16 cellular contexts compared by ENCODE assay signal in genomic region chr18:10142056-10142455, GRCh38.
"Had no signal": no experiment of that assay in that cellular context is flagged by ENCODE, and none has a peak within 500 bp of the region (broad histone marks: within the 10 kb centered on the region; RNA-seq: fewer than 3 reads in every experiment).

No MANE protein-coding gene starts in this region.

- ATAC-seq: activated CD8-positive, alpha-beta T cell treated with anti-CD3 and anti-CD28 coated beads, Interleukin-2, amount 10 ng/mL, durations not matched to agents 7 days and 5 days; naive thymus-derived CD8-positive, alpha-beta T cell; stimulated activated naive CD8-positive, alpha-beta T cell treated with anti-CD3 and anti-CD28 coated beads, Interleukin-15, Interleukin-2, amounts not matched to agents 100 U/mL and 50 U/mL, for 24 hours had no signal

- H3K27ac ChIP-seq: adrenal gland, neutrophil, WERI-Rb-1 had no signal

- H3K9me3 ChIP-seq: adrenal gland, neutrophil had no signal

- H3K4me1 Mint-ChIP-seq: central memory CD8-positive, alpha-beta T cell had no signal

- H3K27ac Mint-ChIP-seq: activated CD8-positive, alpha-beta T cell treated with anti-CD3 and anti-CD28 coated beads, Interleukin-2, amount 10 ng/mL, durations not matched to agents 7 days and 5 days; activated naive CD4-positive, alpha-beta T cell treated with anti-CD3 and anti-CD28 coated beads, Interleukin-2, amount 10 ng/mL, durations not matched to agents 7 days and 5 days; dendritic cell treated with granulocyte-macrophage colony-stimulating factor and Interleukin-4, amounts not matched to agents 40 ng/mL and 50 ng/mL, for 4 days; naive thymus-derived CD8-positive, alpha-beta T cell had no signal

- H3K27me3 ChIP-seq: neutrophil had no signal

- DNase-seq: activated CD4-positive, alpha-beta T cell treated with anti-CD3 and anti-CD28 coated beads for 4 hours; activated CD8-positive, alpha-beta memory T cell treated with anti-CD3 and anti-CD28 coated beads, Interleukin-2, amount 50 U/mL, for 48 hours; activated CD8-positive, alpha-beta T cell treated with anti-CD3 and anti-CD28 coated beads, Interleukin-2, amount 10 ng/mL, durations not matched to agents 7 days and 5 days; activated naive CD4-positive, alpha-beta T cell treated with anti-CD3 and anti-CD28 coated beads, Interleukin-2, amount 10 ng/mL, durations not matched to agents 7 days and 5 days; adrenal gland; erythroblast; hippocampal formation; naive thymus-derived CD8-positive, alpha-beta T cell; stimulated activated CD4-positive, alpha-beta T cell treated with anti-CD3 and anti-CD28 coated beads, Interleukin-2, amount 100 ng/mL, for 48 hours; stimulated activated CD8-positive, alpha-beta memory T cell treated with anti-CD3 and anti-CD28 coated beads, Interleukin-4, amount 100 ng/mL, for 48 hours; stimulated activated naive CD8-positive, alpha-beta T cell treated with anti-CD3 and anti-CD28 coated beads, Interleukin-15, Interleukin-2, amounts not matched to agents 100 U/mL and 50 U/mL, for 24 hours; T-helper 1 cell; WERI-Rb-1 had no signal

- H3K4me3 Mint-ChIP-seq: activated CD8-positive, alpha-beta T cell treated with anti-CD3 and anti-CD28 coated beads, Interleukin-2, amount 10 ng/mL, durations not matched to agents 7 days and 5 days; activated naive CD4-positive, alpha-beta T cell treated with anti-CD3 and anti-CD28 coated beads, Interleukin-2, amount 10 ng/mL, durations not matched to agents 7 days and 5 days; central memory CD8-positive, alpha-beta T cell; dendritic cell treated with granulocyte-macrophage colony-stimulating factor and Interleukin-4, amounts not matched to agents 40 ng/mL and 50 ng/mL, for 4 days; naive thymus-derived CD8-positive, alpha-beta T cell had no signal

- H3K4me1 ChIP-seq: adrenal gland had no signal

- H3K36me3 ChIP-seq: adrenal gland, neutrophil, WERI-Rb-1 had no signal

- H3K9me3 Mint-ChIP-seq: activated naive CD4-positive, alpha-beta T cell treated with anti-CD3 and anti-CD28 coated beads, Interleukin-2, amount 10 ng/mL, durations not matched to agents 7 days and 5 days; dendritic cell treated with granulocyte-macrophage colony-stimulating factor and Interleukin-4, amounts not matched to agents 40 ng/mL and 50 ng/mL, for 4 days; naive thymus-derived CD8-positive, alpha-beta T cell had no signal

- H3K4me3 ChIP-seq: adrenal gland had no signal

- H3K36me3 Mint-ChIP-seq: activated naive CD4-positive, alpha-beta T cell treated with anti-CD3 and anti-CD28 coated beads, Interleukin-2, amount 10 ng/mL, durations not matched to agents 7 days and 5 days; naive thymus-derived CD8-positive, alpha-beta T cell had no signal
